8 cellular contexts compared by ENCODE assay signal in genomic region chr19:29671393-29672076, GRCh38.
DNase-seq lines count a peak whose midpoint lies in the region; ATAC-seq lines count a peak whose summit lies in the region.

No MANE protein-coding gene starts in this region.

- peak; percentile 78 for DNase-seq in NCI-H82 (lab: John Stamatoyannopoulos, UW)
- DNase-seq in NCI-H82 treated with DMSO at 0.1 percent for 48 hours (lab: John Stamatoyannopoulos, UW; ENCODE audit: unreplicated experiment) = no peak
- peak; percentile 59 for DNase-seq in RPMI8226
- DNase-seq in activated naive CD4-positive, alpha-beta T cell treated with Interleukin-2 at 50 U/mL for 16 hours = peak; percentile 88
- peak; percentile 70 for DNase-seq in iris pigment epithelial cell (ENCODE audit: low read depth)
- DNase-seq in stimulated activated CD8-positive, alpha-beta memory T cell treated with anti-CD3 and anti-CD28 coated beads, Interleukin-12 subunit alpha, Interleukin-12 subunit beta, amount 100 ng/mL, for 24 hours (ENCODE audit: extremely low read depth) = peak; percentile 63
- no peak for DNase-seq in NCI-H526 treated with DMSO at 0.1 percent for 48 hours (lab: John Stamatoyannopoulos, UW)

- peak; percentile 55 for ATAC-seq in HG02970 (IDR thresholded peaks at IDR 0.05; ENCODE audit: low FRiP score, unreplicated experiment)

Comparison
In these comparisons a context has a peak if more than half of its experiments do, and no peak if none do; other contexts are left out.
1. DNase-seq: peak in NCI-H82 (single experiment), RPMI8226 (single experiment), activated naive CD4-positive, alpha-beta T cell treated with Interleukin-2 at 50 U/mL for 16 hours (single experiment), iris pigment epithelial cell (single experiment) and stimulated activated CD8-positive, alpha-beta memory T cell treated with anti-CD3 and anti-CD28 coated beads, Interleukin-12 subunit alpha, Interleukin-12 subunit beta, amount 100 ng/mL, for 24 hours (single experiment); none in NCI-H82 treated with DMSO at 0.1 percent for 48 hours (single experiment) and NCI-H526 treated with DMSO at 0.1 percent for 48 hours (single experiment).